In the genomic region with DNA sequence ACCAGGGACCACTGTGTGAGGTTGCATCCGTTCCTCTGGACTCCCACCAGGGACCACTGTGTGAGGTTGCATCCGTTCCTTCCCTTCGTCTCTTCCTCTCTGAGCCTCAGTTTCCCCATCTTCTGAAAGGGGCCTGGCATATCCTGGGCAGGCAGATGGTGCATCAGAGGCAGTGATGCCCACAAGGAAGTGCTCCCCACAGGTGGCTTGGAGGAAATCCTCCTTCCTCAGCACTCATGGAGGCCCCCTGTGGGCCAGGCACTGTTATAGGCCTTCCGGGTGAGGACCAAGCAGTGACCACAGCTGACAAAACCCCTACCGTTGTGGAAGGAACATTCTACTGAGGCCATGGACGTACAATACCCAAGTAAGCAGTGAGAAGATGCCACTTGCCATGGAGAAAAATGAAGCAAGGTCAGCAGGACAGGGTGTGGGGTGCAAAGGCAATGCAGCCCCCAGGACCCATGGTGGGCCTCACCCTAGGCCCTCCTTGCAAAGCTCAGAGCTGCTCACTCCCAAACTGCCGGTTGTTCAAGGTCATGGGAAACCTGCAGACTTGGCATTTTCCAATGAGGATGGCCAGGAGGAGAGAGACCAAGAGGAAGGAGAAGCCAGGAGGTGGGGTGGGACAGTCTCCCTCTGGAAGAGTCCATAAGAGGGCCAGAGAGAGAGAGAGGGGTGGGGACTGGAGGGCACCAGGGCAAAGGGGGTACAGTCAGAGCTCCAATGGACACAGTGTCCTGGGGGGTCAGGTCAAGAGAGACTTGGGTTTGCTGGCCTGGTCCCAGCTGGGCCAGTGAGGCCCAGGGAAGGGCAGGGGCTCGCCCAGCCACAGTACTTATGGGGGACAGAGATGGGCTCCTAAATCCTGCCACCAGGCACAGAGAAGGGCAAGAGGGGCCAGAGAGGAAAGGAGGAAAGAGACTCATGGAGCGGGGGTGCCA, we compare ENCODE assay signal across 8 cellular contexts. TPM values are rescaled to one million over a fixed set of nuclear protein-coding genes. Genes with fewer than 3 reads are reported as not detected.
DNase-seq lines count a peak whose midpoint lies in the region; ATAC-seq, FAIRE-seq and TF ChIP-seq lines count a peak whose summit lies in the region.

No MANE protein-coding gene starts in this region.

- H3K4me3 ChIP-seq in BLaER1 treated with 17β-estradiol and CSF1 and Interleukin-3, amounts not matched to agents 10 nM and 100 nM = peak overlapping the region in 3 of 10 experiments; percentile 34 to 66 (median 40); a peak in 5 of 20 replicates
- H3K4me3 ChIP-seq in HUES64 (ENCODE audit: low read length) (peak overlapping the region; percentile 30), astrocyte of the cerebellum (ENCODE audit: low read depth, low read length) (no peak overlapping the region), kidney (ENCODE audit: low read length in 2 of 2) (no peak overlapping the region), stomach smooth muscle (ENCODE audit: low read length in 2 of 2) (peak overlapping the region in 1 of 2 donors; percentile 22)

- peaks cover 23 to 45% (median 43%) of the 10 kb centered on the region in 11 experiments for H3K27me3 ChIP-seq in BLaER1 treated with 17β-estradiol and CSF1 and Interleukin-3, amounts not matched to agents 10 nM and 100 nM
- H3K27me3 ChIP-seq in HUES64 (ENCODE audit: insufficient read depth, low read length) (no peaks in the 10 kb centered on the region; the same call in 1 of the 2 replicates), stomach smooth muscle (ENCODE audit: control insufficient read depth in 1 of 2, insufficient read depth in 2 of 2, low read length in 2 of 2) (no peaks in the 10 kb centered on the region)

- H3K27ac ChIP-seq in BLaER1 treated with 17β-estradiol and CSF1 and Interleukin-3, amounts not matched to agents 10 nM and 100 nM = peak overlapping the region in 8 of 11 experiments; percentile 16 to 67 (median 52); a peak in 9 of 22 replicates
- H3K27ac ChIP-seq in HUES64 (ENCODE audit: low read depth, low read length) (peak overlapping the region; percentile 21; the same call in 1 of the 2 replicates), kidney (ENCODE audit: low read depth in 2 of 2, low read length in 2 of 2) (peak overlapping the region; percentile 81 to 90), stomach smooth muscle (ENCODE audit: low read length) (peak overlapping the region; percentile 74)

- no peak for ATAC-seq in GM19035 (IDR thresholded peaks at IDR 0.05; ENCODE audit: unreplicated experiment)

- TF ChIP-seq CTCF in astrocyte of the cerebellum (IDR thresholded peaks at IDR 0.05; ENCODE audit: low read depth, low read length, missing control alignments) (peak; percentile 43), kidney (IDR thresholded peaks at IDR 0.05; ENCODE audit: borderline replicate concordance, extremely low read depth, insufficient read depth) (peak; percentile 30)

- DNase-seq in astrocyte of the cerebellum (ENCODE audit: low read depth) = no peak
- no peak for DNase-seq in kidney
- DNase-seq in NCI-H187 treated with DMSO at 0.1 percent for 48 hours (lab: John Stamatoyannopoulos, UW) = no peak
- no peak for DNase-seq in stimulated activated CD4-positive, alpha-beta T cell treated with anti-CD3 and anti-CD28 coated beads, Interleukin-12 subunit alpha, Interleukin-12 subunit beta, amount 100 ng/mL, for 4 hours

- no peaks in the 10 kb centered on the region; a peak in 1 of 22 replicates for H4K20me1 ChIP-seq in BLaER1 treated with 17β-estradiol and CSF1 and Interleukin-3, amounts not matched to agents 10 nM and 100 nM

- H3K9me3 ChIP-seq in BLaER1 treated with 17β-estradiol and CSF1 and Interleukin-3, amounts not matched to agents 10 nM and 100 nM (replicated peaks in 1 of 11) = peaks cover 0 to 7% (median 0%) of the 10 kb centered on the region in 11 experiments; a peak in 4 of 22 replicates
- no peaks in the 10 kb centered on the region for H3K9me3 ChIP-seq in HUES64 (ENCODE audit: insufficient read depth, low read depth, low read length)
- no peaks in the 10 kb centered on the region for H3K9me3 ChIP-seq in kidney (ENCODE audit: control insufficient read depth in 1 of 2, low read length in 2 of 2)
- no peaks in the 10 kb centered on the region for H3K9me3 ChIP-seq in stomach smooth muscle (ENCODE audit: control insufficient read depth in 2 of 2, low read length in 2 of 2)

- 64% methylated on average over 9 of the region's 9 CpGs for WGBS in HUES64

- H3K4me1 ChIP-seq in BLaER1 treated with 17β-estradiol and CSF1 and Interleukin-3, amounts not matched to agents 10 nM and 100 nM = peaks cover 14 to 42% (median 36%) of the 10 kb centered on the region in 10 experiments
- H3K4me1 ChIP-seq in HUES64 (ENCODE audit: insufficient read depth, low read length) = peaks cover 5% of the 10 kb centered on the region; the same call in 1 of the 2 replicates
- H3K4me1 ChIP-seq in kidney (ENCODE audit: control insufficient read depth in 1 of 2, insufficient read depth in 1 of 2, low read depth in 1 of 2, low read length in 2 of 2) = peaks cover 14 to 18% of the 10 kb centered on the region in 2 donors
- peaks cover 31% of the 10 kb centered on the region for H3K4me1 ChIP-seq in stomach smooth muscle (ENCODE audit: control insufficient read depth, insufficient read depth, low read length)

- peak overlapping the region; percentile 38 to 87 (median 69) for H3K4me2 ChIP-seq in BLaER1 treated with 17β-estradiol and CSF1 and Interleukin-3, amounts not matched to agents 10 nM and 100 nM

- in situ Hi-C loops in astrocyte of the cerebellum (cut with HindIII; ENCODE audit: low sequenced_read_pairs) = no loop called here

- intact Hi-C loops in kidney (cut with DNase I) = no loop called here

- H3K36me3 ChIP-seq in BLaER1 treated with 17β-estradiol and CSF1 and Interleukin-3, amounts not matched to agents 10 nM and 100 nM = no peaks in the 10 kb centered on the region
- H3K36me3 ChIP-seq in HUES64 (ENCODE audit: insufficient read depth, low read length) (no peaks in the 10 kb centered on the region), kidney (ENCODE audit: control insufficient read depth in 1 of 2, insufficient read depth in 2 of 2, low read length in 2 of 2) (no peaks in the 10 kb centered on the region), stomach smooth muscle (ENCODE audit: control insufficient read depth in 2 of 2, insufficient read depth in 2 of 2, low read length in 2 of 2) (no peaks in the 10 kb centered on the region)

- H3K9ac ChIP-seq in BLaER1 treated with 17β-estradiol and CSF1 and Interleukin-3, amounts not matched to agents 10 nM and 100 nM = no peak overlapping the region; a peak in 1 of 22 replicates
- H3K9ac ChIP-seq in HUES64 (ENCODE audit: low read depth, low read length) (no peak overlapping the region), kidney (ENCODE audit: low read length in 2 of 2) (no peak overlapping the region), stomach smooth muscle (ENCODE audit: low read length in 2 of 2) (peak overlapping the region in 1 of 2 donors; percentile 58)

- FAIRE-seq in kidney (lab: Jason Lieb, UNC) = no peak

RNA-seq across cellular contexts. Expression of a gene that starts 51.1 kb away (rescaled TPM):
- not detected for polyA plus RNA-seq in HUES64 (2013, experiment 1 of 2)
- polyA plus RNA-seq in HUES64 (2013, experiment 2 of 2) = not detected
- 1.1 TPM for total RNA-seq in kidney
- 2.8 TPM for polyA plus RNA-seq in kidney (ENCODE audit: insufficient read depth, low read depth, low replicate concordance)

RNA-seq across cellular contexts. Expression of a gene that starts 56.2 kb away (rescaled TPM):
- polyA plus RNA-seq in HUES64 (2013, experiment 1 of 2) = 45.2 TPM
- polyA plus RNA-seq in HUES64 (2013, experiment 2 of 2) = 33.6 TPM
- 32.6 TPM for total RNA-seq in kidney
- 61.2 TPM for polyA plus RNA-seq in kidney (ENCODE audit: insufficient read depth, low read depth, low replicate concordance)

Comparison
In these comparisons a context has a peak if more than half of its experiments do, and no peak if none do; other contexts are left out.
1. H3K27ac ChIP-seq: peak in every context shown above with its lines; median percentile 86 in kidney; 74 in stomach smooth muscle; 52 in BLaER1 treated with 17β-estradiol and CSF1 and Interleukin-3, amounts not matched to agents 10 nM and 100 nM; 21 in HUES64.